Comparison of ENCODE assay signal across 8 cellular contexts in genomic region chr2:21895200-21895599, GRCh38.
"Had no signal": no experiment of that assay in that cellular context is flagged by ENCODE, and none has a peak within 500 bp of the region (broad histone marks: within the 10 kb centered on the region; RNA-seq: fewer than 3 reads in every experiment).

No MANE protein-coding gene starts in this region.

- H3K4me2 ChIP-seq: GM23338 had no signal

- H3K9ac ChIP-seq: GM23248 had no signal

- H2AFZ ChIP-seq: GM23248, GM23338 had no signal

- DNase-seq: GM23248, GOT3, H7, H9, HCEC 1CT, HFFc6 had no signal

- H3K4me3 ChIP-seq: GM23248, GM23338, HAP-1 had no signal

- H3K36me3 ChIP-seq: HAP-1 had no signal

- H3K27ac ChIP-seq: GM23248 had no signal

- H3K9me3 ChIP-seq: HAP-1 had no signal
